12 cellular contexts compared by ENCODE assay signal in genomic region chr14:72613196-72613974, GRCh38.
DNase-seq lines count a peak whose midpoint lies in the region; ATAC-seq, FAIRE-seq and TF ChIP-seq lines count a peak whose summit lies in the region.
"Had no signal": no experiment of that assay in that cellular context is flagged by ENCODE, and none has a peak within 500 bp of the region (broad histone marks: within the 10 kb centered on the region; RNA-seq: fewer than 3 reads in every experiment).

No MANE protein-coding gene starts in this region.

- no peak for TF ChIP-seq RAD21 in A549 (conservative IDR thresholded peaks at IDR 0.05 in 1 of 2, IDR thresholded peaks at IDR 0.05 in 1 of 2)

- CTCF ChIA-PET in A549 (lab: Yijun Ruan, JAX): interaction anchor here (1.0 kb wide), 1 partner anchor 96 kb away, joined by 3 read pairs; no protein-coding TSS in a partner anchor
- CTCF ChIA-PET in endothelial cell of umbilical vein (lab: Charles Lee): interaction anchor here (0.8 to 1.6 kb wide), 2 partner anchors 54 to 291 kb away, joined by 3 to 4 read pairs; no protein-coding TSS in a partner anchor

- H3K9me3 ChIP-seq in A549 (no peaks in the 10 kb centered on the region), endothelial cell of umbilical vein (replicated peaks; ENCODE audit: control insufficient read depth, insufficient read depth, low read length) (no peaks in the 10 kb centered on the region), mucosa of descending colon (no peaks in the 10 kb centered on the region), small intestine (ENCODE audit: control insufficient read depth, low read depth) (no peaks in the 10 kb centered on the region)

- H3K36me3 ChIP-seq in endothelial cell of umbilical vein (ENCODE audit: control insufficient read depth in 2 of 2, extremely low read depth in 1 of 2, insufficient read depth in 2 of 2, low read length in 2 of 2) (no peaks in the 10 kb centered on the region), mucosa of descending colon (ENCODE audit: low read depth) (no peaks in the 10 kb centered on the region), small intestine (ENCODE audit: control insufficient read depth in 2 of 2, insufficient read depth in 2 of 2, low read length in 2 of 2) (no peaks in the 10 kb centered on the region)

- no peak for TF ChIP-seq EP300 in A549 (IDR thresholded peaks at IDR 0.05)

- BruUV-seq in endothelial cell of umbilical vein (replicated peaks; lab: Mats Ljungman, UMichigan): no TSS peak

- DNase-seq in A549 (ENCODE audit: low read depth in 1 of 2, low spot score in 1 of 2) (no peak), M059J (ENCODE audit: low read depth) (peak; percentile 81), endothelial cell of umbilical vein (ENCODE audit: low read depth, low spot score) (peak; percentile 54), mucosa of descending colon (peak in 2 of 3 donors; percentile 35 to 37), dedifferentiated amniotic fluid mesenchymal stem cell (ENCODE audit: extremely low spot score) (no peak), small intestine (no peak)
- DNase-seq: CD4-positive, CD25-positive, alpha-beta regulatory T cell; cerebellar nuclear complex; NCI-H2029 had no signal

- no peak for FAIRE-seq in A549 (lab: Jason Lieb, UNC)
- FAIRE-seq in endothelial cell of umbilical vein (lab: Jason Lieb, UNC): peak; percentile 92
- no peak for FAIRE-seq in small intestine (lab: Jason Lieb, UNC)

- H3K4me3 ChIP-seq in A549: no peak overlapping the region
- H3K4me3 ChIP-seq in endothelial cell of umbilical vein (replicated peaks in 1 of 3; ENCODE audit: insufficient read depth in 1 of 3, low read depth in 1 of 3, low read length in 3 of 3): no peak overlapping the region
- no peak overlapping the region for H3K4me3 ChIP-seq in mucosa of descending colon
- H3K4me3 ChIP-seq in small intestine (ENCODE audit: low read depth in 1 of 2, low read length in 2 of 2): no peak overlapping the region
- H3K4me3 ChIP-seq: SK-N-MC had no signal

- dilution Hi-C loops in endothelial cell of umbilical vein (cut with MboI; ENCODE audit: extremely low pct_ligation_motif_present, low sequenced_read_pairs): no loop called here

- no peak overlapping the region for H3K9ac ChIP-seq in endothelial cell of umbilical vein (replicated peaks; ENCODE audit: extremely low read depth, insufficient read depth, low read length)

- H3K4me2 ChIP-seq in A549 (no peak overlapping the region), endothelial cell of umbilical vein (ENCODE audit: insufficient read depth, low read length) (no peak overlapping the region)

- intact Hi-C loops in endothelial cell of umbilical vein (cut with micrococcal nuclease): no loop called here
- intact Hi-C loops in mucosa of descending colon (cut with DNase I, micrococcal nuclease): no loop called here

- H3K4me1 ChIP-seq in A549 (peaks cover 8% of the 10 kb centered on the region), endothelial cell of umbilical vein (ENCODE audit: control insufficient read depth, extremely low read depth, insufficient read depth, low read length) (peaks cover 43% of the 10 kb centered on the region), mucosa of descending colon (ENCODE audit: low read depth) (no peaks in the 10 kb centered on the region), small intestine (ENCODE audit: control insufficient read depth in 2 of 2, insufficient read depth in 1 of 2, low read depth in 1 of 2, low read length in 1 of 2) (no peaks in the 10 kb centered on the region)

- WGBS in A549 (ENCODE audit: missing lambda C conversion rate): 78% methylated on average over 9 of the region's 13 CpGs
- 62 to 71% (median 70%) methylated on average over 13 of the region's 13 CpGs for WGBS in small intestine, 3 donors

- POLR2A ChIA-PET in A549 (lab: Yijun Ruan, JAX): no interaction called here
- POLR2A ChIA-PET in endothelial cell of umbilical vein (lab: Charles Lee): no interaction called here

- no peaks in the 10 kb centered on the region for H3K79me2 ChIP-seq in endothelial cell of umbilical vein (ENCODE audit: control insufficient read depth, insufficient read depth, low read length)

- no peaks in the 10 kb centered on the region for H3K9me1 ChIP-seq in endothelial cell of umbilical vein (replicated peaks; ENCODE audit: control insufficient read depth, extremely low read depth, insufficient read depth, low read length)

- no peak for ATAC-seq in A549
- ATAC-seq in mucosa of descending colon: no peak
- no peak for ATAC-seq in GM18858 (IDR thresholded peaks at IDR 0.05; ENCODE audit: unreplicated experiment)
- no peak for ATAC-seq in GM19324 (IDR thresholded peaks at IDR 0.05; ENCODE audit: low FRiP score, unreplicated experiment)

- H3K27ac ChIP-seq in A549: 0 out of 6 replicates have a peak overlapping the region, but pooled peaks of 1 of the 2 experiments have one; percentile 15
- H3K27ac ChIP-seq in endothelial cell of umbilical vein (ENCODE audit: insufficient read depth, low read depth, low read length): no peak overlapping the region
- no peak overlapping the region for H3K27ac ChIP-seq in small intestine (ENCODE audit: low read depth in 1 of 2, low read length in 1 of 2)
- H3K27ac ChIP-seq: SK-N-MC had no signal

- no peaks in the 10 kb centered on the region for H3K27me3 ChIP-seq in endothelial cell of umbilical vein (ENCODE audit: control insufficient read depth in 2 of 2, insufficient read depth in 2 of 2, low read length in 2 of 2)
- no peaks in the 10 kb centered on the region for H3K27me3 ChIP-seq in small intestine (ENCODE audit: control insufficient read depth in 2 of 2, insufficient read depth in 2 of 2, low read length in 2 of 2)

- no peak for TF ChIP-seq CTCF in A549 (IDR thresholded peaks at IDR 0.05)
- TF ChIP-seq CTCF in endothelial cell of umbilical vein (IDR thresholded peaks at IDR 0.05; ENCODE audit: extremely low read depth in 1 of 2, insufficient read depth in 1 of 2, low read depth in 1 of 2, low read length in 2 of 2): no peak
- no peak for TF ChIP-seq CTCF in mucosa of descending colon (IDR thresholded peaks at IDR 0.05)

- TF ChIP-seq POLR2A in A549 (IDR thresholded peaks at IDR 0.05; ENCODE audit: low read length) (no peak), endothelial cell of umbilical vein (IDR thresholded peaks at IDR 0.05; ENCODE audit: low read depth, low read length) (no peak)

- H4K20me1 ChIP-seq in endothelial cell of umbilical vein (replicated peaks; ENCODE audit: control insufficient read depth, extremely low read depth, insufficient read depth, low read length): no peaks in the 10 kb centered on the region

- H2AFZ ChIP-seq in endothelial cell of umbilical vein (ENCODE audit: low read depth, low read length): no peak overlapping the region

TF ChIP-seq in A549, 52 proteins besides CTCF, POLR2A, EP300 and RAD21:
- TF ChIP-seq MAFK (IDR thresholded peaks at IDR 0.05; ENCODE audit: partially characterized antibody) (peak; percentile 71), PBX3 (IDR thresholded peaks at IDR 0.05) (no peak)
TF ChIP-seq in A549: peak in this region for 1.

TF ChIP-seq in endothelial cell of umbilical vein, 7 proteins besides CTCF, POLR2A, EP300 and RAD21:
- TF ChIP-seq MYC (IDR thresholded peaks at IDR 0.05; ENCODE audit: low read depth, low read length) (no peak), GATA2 (IDR thresholded peaks at IDR 0.05; ENCODE audit: insufficient read depth, insufficient read length, low read depth, low read length) (no peak), POLR2AphosphoS5 (IDR thresholded peaks at IDR 0.05; ENCODE audit: insufficient read depth, low read depth, low read length) (no peak), EZH2 (IDR thresholded peaks at IDR 0.05; ENCODE audit: borderline replicate concordance, low read depth, low read length, severe bottlenecking) (no peak), JUN (IDR thresholded peaks at IDR 0.05; ENCODE audit: borderline replicate concordance, insufficient read depth, insufficient read length, low read depth) (no peak), FOS (IDR thresholded peaks at IDR 0.05; ENCODE audit: borderline replicate concordance, insufficient read depth, low read length) (no peak)

Comparison
In these comparisons a context has a peak if more than half of its experiments do, and no peak if none do; other contexts are left out.
1. DNase-seq: peak in M059J (single experiment), endothelial cell of umbilical vein (single experiment) and mucosa of descending colon (2 of 3); none in A549 (0 of 2), dedifferentiated amniotic fluid mesenchymal stem cell (single experiment) and small intestine (single experiment).